21 cellular contexts compared by ENCODE assay signal in genomic region chr11:86205415-86206268, GRCh38. TPM values are rescaled to one million over a fixed set of nuclear protein-coding genes. Genes with fewer than 3 reads are reported as not detected.
A peak's percentile ranks its signal among the peaks of the same experiment; 100 is the strongest.
DNase-seq lines count a peak whose midpoint lies in the region; ATAC-seq, FAIRE-seq and TF ChIP-seq lines count a peak whose summit lies in the region.
"Had no signal": no experiment of that assay in that cellular context is flagged by ENCODE, and none has a peak within 500 bp of the region (broad histone marks: within the 10 kb centered on the region; RNA-seq: fewer than 3 reads in every experiment).

No MANE protein-coding gene starts in this region.

- H3K18ac ChIP-seq in IMR-90 (ENCODE audit: low read depth, low read length): no peak overlapping the region

- CTCF ChIA-PET in A549 (lab: Yijun Ruan, JAX): interaction anchor here (1.2 to 6.1 kb wide), 6 partner anchors 10 to 351 kb away, joined by 3 to 25 read pairs (median 8); partner anchors contain the start of gene CCDC83
- CTCF ChIA-PET in IMR-90 (lab: Yijun Ruan, JAX): interaction anchor here (0.6 kb wide), 1 partner anchor 51 kb away, joined by 3 read pairs; no protein-coding TSS in a partner anchor
- CTCF ChIA-PET in OCI-LY7 (lab: Charles Lee; ENCODE audit: unreplicated experiment): no interaction called here

- DNase-seq in A549 (ENCODE audit: low read depth in 1 of 2, low spot score in 1 of 2) (no peak), IMR-90 (no peak), OCI-LY7 (ENCODE audit: low spot score) (peak; percentile 9), medulla oblongata (ENCODE audit: extremely low spot score) (peak; percentile 65), NCI-H748 (lab: John Stamatoyannopoulos, UW; ENCODE audit: unreplicated experiment) (no peak), SW480 (ENCODE audit: low spot score) (no peak)
- DNase-seq in central memory CD4-positive, alpha-beta T cell: no peak
- DNase-seq: activated CD4-positive, alpha-beta T cell treated with anti-CD3 and anti-CD28 coated beads, Interleukin-2, amount 50 U/mL, for 1 hour; activated naive CD4-positive, alpha-beta T cell treated with anti-CD3 and anti-CD28 coated beads, Interleukin-2, amount 10 ng/mL, durations not matched to agents 7 days and 5 days; colonic mucosa; NCI-H1092 treated with DMSO at 0.1 percent for 48 hours; NCI-H2171 treated with DMSO at 0.1 percent for 48 hours; NK-92 treated with Interleukin-12 subunit alpha and Interleukin-12 subunit beta, amount 100 ng/mL, for 24 hours; stimulated activated CD4-positive, alpha-beta T cell treated with anti-CD3 and anti-CD28 coated beads, Interleukin-15, amount 100 ng/mL, for 24 hours; uterus had no signal

- no peak overlapping the region for H3K4me3 ChIP-seq in A549
- no peak overlapping the region for H3K4me3 ChIP-seq in IMR-90 (ENCODE audit: insufficient read depth, low read depth, low read length)
- H3K4me3 ChIP-seq in OCI-LY7 (ENCODE audit: low read depth, low read length, poor library complexity, severe bottlenecking): no peak overlapping the region
- H3K4me3 ChIP-seq: colonic mucosa, HAP-1, SJSA1, uterus had no signal

- BruUV-seq in IMR-90 (replicated peaks; lab: Mats Ljungman, UMichigan): no TSS peak
- BruUV-seq in OCI-LY7 (replicated peaks; lab: Mats Ljungman, UMichigan): no TSS peak

- no peak overlapping the region for H2AK9ac ChIP-seq in IMR-90 (replicated peaks; ENCODE audit: low read depth, low read length, poor library complexity)

- no peaks in the 10 kb centered on the region for H3K79me2 ChIP-seq in OCI-LY7 (ENCODE audit: insufficient read depth, low read depth, low read length)

- no peak for TF ChIP-seq EP300 in A549 (IDR thresholded peaks at IDR 0.05)

- no peaks in the 10 kb centered on the region for H3K9me1 ChIP-seq in IMR-90 (ENCODE audit: insufficient read depth, low read length)

- TF ChIP-seq CTCF in A549 (IDR thresholded peaks at IDR 0.05) (no peak), IMR-90 (conservative IDR thresholded peaks at IDR 0.05; ENCODE audit: low read depth, low read length) (no peak), OCI-LY7 (conservative IDR thresholded peaks at IDR 0.05; ENCODE audit: low read length) (no peak)

- no peak for FAIRE-seq in A549 (lab: Jason Lieb, UNC)
- FAIRE-seq: astrocyte, D721Med, frontal cortex had no signal

- H4K91ac ChIP-seq in IMR-90 (ENCODE audit: insufficient read depth, low read depth, low read length): no peak overlapping the region

- H3K56ac ChIP-seq in IMR-90 (ENCODE audit: extremely low read depth, insufficient read depth, low read length): no peak overlapping the region

- H2BK5ac ChIP-seq in IMR-90 (ENCODE audit: low read depth, low read length, poor library complexity, severe bottlenecking): no peak overlapping the region

- 80% methylated on average over 11 of the region's 11 CpGs for WGBS in A549 (ENCODE audit: missing lambda C conversion rate)
- WGBS in IMR-90 (ENCODE audit: extremely low coverage in 2 of 2, insufficient read length in 1 of 2), 2 experiments: 100% methylated on average over 2 of the region's 11 CpGs; no CpG with 5 or more reads in 1 of the 2 experiments

- H3K36me3 ChIP-seq in IMR-90 (ENCODE audit: control insufficient read depth, insufficient read depth, low read length) (no peaks in the 10 kb centered on the region), OCI-LY7 (ENCODE audit: insufficient read depth, low read length) (no peaks in the 10 kb centered on the region)
- H3K36me3 ChIP-seq: colonic mucosa, HAP-1, SJSA1, uterus had no signal

- peak; percentile 22 to 28; a peak in 2 of 5 replicates for TF ChIP-seq RAD21 in A549 (conservative IDR thresholded peaks at IDR 0.05 in 1 of 2, IDR thresholded peaks at IDR 0.05 in 1 of 2)
- no peak for TF ChIP-seq RAD21 in IMR-90 (IDR thresholded peaks at IDR 0.05; ENCODE audit: low read length)

- H3K4me2 ChIP-seq in A549 (no peak overlapping the region), IMR-90 (ENCODE audit: low read depth, low read length) (no peak overlapping the region), OCI-LY7 (ENCODE audit: low read length) (no peak overlapping the region)

- dilution Hi-C loops in IMR-90 (cut with HindIII; ENCODE audit: low sequenced_read_pairs, unreplicated experiment): no loop called here

- no peak for ATAC-seq in A549
- no peak for ATAC-seq in IMR-90 (ENCODE audit: low read depth)
- ATAC-seq in esophagus mucosa: no peak

- intact Hi-C loops in IMR-90 (cut with micrococcal nuclease) (no loop called here), OCI-LY7 (cut with micrococcal nuclease; ENCODE audit: unreplicated experiment) (no loop called here)

- in situ Hi-C loops in IMR-90 (cut with MboI; ENCODE audit: low sequenced_read_pairs): loop anchor here (25.0 kb wide), 1 partner anchor 168 kb away; no protein-coding TSS in a partner anchor

- H3K27me3 ChIP-seq in IMR-90 (ENCODE audit: control insufficient read depth, insufficient read depth, low read length): no peaks in the 10 kb centered on the region
- H3K27me3 ChIP-seq: colonic mucosa, SJSA1, uterus had no signal

- H4K8ac ChIP-seq in IMR-90 (ENCODE audit: low read depth in 2 of 2, low read length in 2 of 2): 0 out of 4 replicates have a peak overlapping the region, but pooled peaks of 1 of the 2 experiments have one; percentile 32

- POLR2A ChIA-PET in A549 (lab: Yijun Ruan, JAX) (no interaction called here), IMR-90 (lab: Charles Lee; ENCODE audit: unreplicated experiment) (no interaction called here), OCI-LY7 (lab: Charles Lee) (interaction anchor here (0.9 to 1.5 kb wide), 2 partner anchors 12 to 138 kb away, joined by 4 read pairs; no protein-coding TSS in a partner anchor)

- H3K79me1 ChIP-seq in IMR-90 (ENCODE audit: low read depth in 1 of 2, low read length in 2 of 2): peaks cover 0 to 2% of the 10 kb centered on the region in 2 experiments; a peak in 1 of 4 replicates

- no peak overlapping the region for H3K9ac ChIP-seq in IMR-90 (ENCODE audit: low read depth, low read length)

- H3K4me1 ChIP-seq in A549: no peaks in the 10 kb centered on the region
- peaks cover 2% of the 10 kb centered on the region; the same call in 1 of the 2 replicates for H3K4me1 ChIP-seq in IMR-90 (ENCODE audit: control insufficient read depth, insufficient read depth, low read length)
- H3K4me1 ChIP-seq in OCI-LY7 (ENCODE audit: insufficient read depth, low read length, poor library complexity, severe bottlenecking): peaks cover 16% of the 10 kb centered on the region
- H3K4me1 ChIP-seq: colonic mucosa, SJSA1, uterus had no signal

- no peak overlapping the region for H3K23ac ChIP-seq in IMR-90 (ENCODE audit: low read depth, low read length)

- no peak overlapping the region for H2BK20ac ChIP-seq in IMR-90 (ENCODE audit: low read depth, low read length)

- no peak overlapping the region for H3K14ac ChIP-seq in IMR-90 (replicated peaks; ENCODE audit: low read depth, low read length)

- TF ChIP-seq POLR2A in A549 (IDR thresholded peaks at IDR 0.05; ENCODE audit: low read length): no peak
- TF ChIP-seq POLR2A in IMR-90 (IDR thresholded peaks at IDR 0.05; ENCODE audit: low read depth, low read length): no peak

- H2BK120ac ChIP-seq in IMR-90 (ENCODE audit: low read depth, low read length): no peak overlapping the region

- no peak overlapping the region for H4K5ac ChIP-seq in IMR-90 (ENCODE audit: low read depth, low read length)

- no peaks in the 10 kb centered on the region for H3K9me2 ChIP-seq in OCI-LY7 (ENCODE audit: insufficient read depth, low read length)

- H4K20me1 ChIP-seq in IMR-90 (ENCODE audit: insufficient read depth, low read length): no peaks in the 10 kb centered on the region
- no peaks in the 10 kb centered on the region for H4K20me1 ChIP-seq in OCI-LY7 (ENCODE audit: insufficient read depth, low read length)

- H3K9me3 ChIP-seq in A549 (no peaks in the 10 kb centered on the region), IMR-90 (ENCODE audit: control insufficient read depth, insufficient read depth, low read length) (no peaks in the 10 kb centered on the region), OCI-LY7 (ENCODE audit: low read length) (no peaks in the 10 kb centered on the region)
- H3K9me3 ChIP-seq: colonic mucosa, HAP-1, SJSA1, uterus had no signal

- H3K27ac ChIP-seq in A549 (no peak overlapping the region), IMR-90 (ENCODE audit: insufficient read depth, low read length) (no peak overlapping the region), OCI-LY7 (ENCODE audit: low read depth, low read length, poor library complexity, severe bottlenecking) (no peak overlapping the region)
- H3K27ac ChIP-seq: colonic mucosa, SJSA1, uterus had no signal

- H2AFZ ChIP-seq in IMR-90 (replicated peaks; ENCODE audit: low read length, poor library complexity) (no peak overlapping the region), OCI-LY7 (ENCODE audit: low read length) (no peak overlapping the region)

- no peak overlapping the region for H3K4ac ChIP-seq in IMR-90 (ENCODE audit: low read depth, low read length)

- no peak overlapping the region for H2AK5ac ChIP-seq in IMR-90 (ENCODE audit: low read depth, low read length)

- no peak overlapping the region for H2BK15ac ChIP-seq in IMR-90 (ENCODE audit: low read depth, low read length)

TF ChIP-seq in A549, 52 proteins besides CTCF, POLR2A, EP300 and RAD21:
- TF ChIP-seq MAZ (IDR thresholded peaks at IDR 0.05; ENCODE audit: borderline replicate concordance, low read depth, low read length) (no peak), CEBPB (IDR thresholded peaks at IDR 0.05) (peak; percentile 39 to 61; a peak in 3 of 4 replicates)

TF ChIP-seq in IMR-90, 13 proteins besides CTCF, POLR2A, EP300 and RAD21 (continues in another document):
- TF ChIP-seq USF2 (IDR thresholded peaks at IDR 0.05; ENCODE audit: low read depth, low read length): no peak
- TF ChIP-seq CEBPB (IDR thresholded peaks at IDR 0.05; ENCODE audit: low read depth, low read length): peak; percentile 0; the same call in 1 of the 2 replicates
- TF ChIP-seq RFX5 (IDR thresholded peaks at IDR 0.05; ENCODE audit: low read depth, low read length): no peak

RNA-seq across cellular contexts. Expression of gene EED, which starts 38.9 kb away (rescaled TPM):
- polyA plus RNA-seq in A549 (2011; rRNA removed): 31.1 and 33.0 TPM in 2 replicates
- polyA plus RNA-seq in A549 (2012; cell fraction: cytosol; rRNA removed): 11.2 and 12.9 TPM in 2 replicates
- 9.3 and 17.5 TPM in 2 replicates for polyA plus RNA-seq in A549 (2012; cell fraction: nucleus; rRNA removed)
- 43.6 to 48.9 TPM (median 47.0 TPM) in 3 replicates for polyA plus RNA-seq in A549 (2017; fragmentation: RNase III; extraction: RNeasy Plus Mini Kit Qiagen cat#74134 plus additional on column Dnase treatment)
- polyA minus RNA-seq in A549 (2011; rRNA and poly(A)+ RNA removed): 12.2 and 17.2 TPM in 2 replicates
- 11.1 and 20.3 TPM in 2 replicates for total RNA-seq in IMR-90 (2012; rRNA removed)
- 9.5 and 11.5 TPM in 2 replicates for polyA plus RNA-seq in IMR-90 (2012; rRNA removed)
- 2.1 and 3.7 TPM in 2 replicates for polyA plus RNA-seq in IMR-90 (2012; cell fraction: cytosol; rRNA removed)
- polyA plus RNA-seq in IMR-90 (2012; cell fraction: nucleus; rRNA removed; ENCODE audit: low replicate concordance): 3.2 and 23.1 TPM in 2 replicates
- total RNA-seq in OCI-LY7 (2014; rRNA removed; shearing (Covaris generic)): 25.2 and 30.4 TPM in 2 replicates
- total RNA-seq in OCI-LY7 (2022): 34.4 and 40.2 TPM in 2 replicates
- total RNA-seq in esophagus mucosa: 10.6 TPM

Comparison
In these comparisons a context has a peak if more than half of its experiments do, and no peak if none do; other contexts are left out.
1. DNase-seq: peak in OCI-LY7 (single experiment) and medulla oblongata (single experiment); none in A549 (0 of 2), IMR-90 (single experiment), NCI-H748 (single experiment), SW480 (single experiment) and central memory CD4-positive, alpha-beta T cell (single experiment).